ENCODE assay signal across 25 cellular contexts in genomic region chr11:102142333-102142732, GRCh38. TPM values are rescaled to one million over a fixed set of nuclear protein-coding genes. Genes with fewer than 3 reads are reported as not detected.
A peak's percentile ranks its signal among the peaks of the same experiment; 100 is the strongest.
DNase-seq lines count a peak whose midpoint lies in the region; ATAC-seq and TF ChIP-seq lines count a peak whose summit lies in the region.
"Had no signal": no experiment of that assay in that cellular context is flagged by ENCODE, and none has a peak within 500 bp of the region (broad histone marks: within the 10 kb centered on the region; RNA-seq: fewer than 3 reads in every experiment).

No MANE protein-coding gene starts in this region.

- H3K36me3 ChIP-seq in adipocyte (ENCODE audit: control insufficient read depth, insufficient read depth, low read length, severe bottlenecking) (no peaks in the 10 kb centered on the region), gastrocnemius medialis (no peaks in the 10 kb centered on the region)

- H3K27me3 ChIP-seq in adipocyte (replicated peaks; ENCODE audit: control insufficient read depth, insufficient read depth, low read length) = no peaks in the 10 kb centered on the region
- H3K27me3 ChIP-seq in gastrocnemius medialis = no peaks in the 10 kb centered on the region

- no peak for ATAC-seq in gastrocnemius medialis
- ATAC-seq: activated T-cell treated with anti-CD3 and anti-CD28 coated beads, Interleukin-2, amount 50 U/mL, for 72 hours; GM12878; stimulated activated memory B cell treated with anti-CD40 and anti-IgM and Interleukin-4, amounts not matched to agents 10 μg/mL and 1 μg/mL and 100 μg/mL, for 72 hours; T-helper 17 cell had no signal

- H3K4me1 ChIP-seq in adipocyte (ENCODE audit: control insufficient read depth, insufficient read depth, low read length) (peaks cover 93% of the 10 kb centered on the region), gastrocnemius medialis (peaks cover 55 to 86% of the 10 kb centered on the region in 2 donors)

- TF ChIP-seq POLR2A in gastrocnemius medialis (IDR thresholded peaks at IDR 0.05) = no peak

- peak overlapping the region; percentile 17 for H3K9ac ChIP-seq in adipocyte (ENCODE audit: low read length)

- H3K9me3 ChIP-seq in adipocyte (ENCODE audit: control insufficient read depth, low read length) (no peaks in the 10 kb centered on the region), gastrocnemius medialis (no peaks in the 10 kb centered on the region)

- DNase-seq in GM03348 (ENCODE audit: low spot score) (peak; percentile 33), adipocyte (ENCODE audit: low read depth) (peak; percentile 68), fibroblast of peridontal ligament (ENCODE audit: extremely low read depth) (peak; percentile 87), gastrocnemius medialis (no peak), cerebellum (ENCODE audit: low spot score) (no peak), NCI-H187 (lab: John Stamatoyannopoulos, UW) (no peak), NCI-H128 (lab: John Stamatoyannopoulos, UW; ENCODE audit: unreplicated experiment) (no peak)
- DNase-seq in activated naive CD4-positive, alpha-beta T cell treated with Interleukin-2 at 50 U/mL for 16 hours = no peak
- DNase-seq: activated CD4-positive, alpha-beta T cell treated with anti-CD3 and anti-CD28 coated beads, Interleukin-2, amount 10 ng/mL, durations not matched to agents 24 days and 14 days; activated naive CD4-positive, alpha-beta T cell treated with anti-CD3 and anti-CD28 coated beads, Interleukin-2, amount 50 U/mL, for 16 hours; activated T-cell treated with anti-CD3 and anti-CD28 coated beads, Interleukin-2, amount 50 U/mL, for 72 hours; Calu3; central memory CD4-positive, alpha-beta T cell; DND-41; Karpas-422; kidney; NCI-H1694 treated with DMSO at 0.1 percent for 48 hours; NCI-H2171 treated with DMSO at 0.1 percent for 48 hours; NCI-H526 treated with DMSO at 0.1 percent for 48 hours; stimulated activated CD4-positive, alpha-beta T cell treated with anti-CD3 and anti-CD28 coated beads, Interleukin-4, amount 100 ng/mL, for 1 hour; T-helper 17 cell had no signal

- intact Hi-C loops in gastrocnemius medialis (cut with DNase I; ENCODE audit: low total_unique reads) = no loop called here

- peak overlapping the region; percentile 74 to 86 (median 83) for H3K27ac ChIP-seq in gastrocnemius medialis
- H3K27ac ChIP-seq: epithelial cell of prostate had no signal

- peak overlapping the region; percentile 34 for H3K4me3 ChIP-seq in adipocyte (ENCODE audit: low read length)
- no peak overlapping the region for H3K4me3 ChIP-seq in gastrocnemius medialis
- H3K4me3 ChIP-seq: GM12878, lung had no signal

- in situ Hi-C loops in gastrocnemius medialis (cut with MboI; ENCODE audit: low sequenced_read_pairs in 4 of 4) = no loop called here

- TF ChIP-seq CTCF in gastrocnemius medialis (IDR thresholded peaks at IDR 0.05 in 4 of 5, conservative IDR thresholded peaks at IDR 0.05 in 1 of 5) = no peak

RNA-seq across cellular contexts. Expression of gene YAP1, which starts 32.1 kb away (rescaled TPM):
- total RNA-seq in gastrocnemius medialis (10 to 100 TPM; 41.9 to 89.4 (median 72.6) TPM), cerebellum (41.6 TPM)
- total RNA-seq: activated CD4-positive, alpha-beta T cell treated with anti-CD3 and anti-CD28 coated beads, Interleukin-2, amount 10 ng/mL, durations not matched to agents 24 days and 14 days had no signal

Comparison
In these comparisons a context has a peak if more than half of its experiments do, and no peak if none do; other contexts are left out.
1. DNase-seq: peak in GM03348 (single experiment), adipocyte (single experiment) and fibroblast of peridontal ligament (single experiment); none in gastrocnemius medialis (0 of 2), cerebellum (single experiment), activated naive CD4-positive, alpha-beta T cell treated with Interleukin-2 at 50 U/mL for 16 hours (single experiment), NCI-H187 (0 of 2) and NCI-H128 (single experiment).